In the genomic region with DNA sequence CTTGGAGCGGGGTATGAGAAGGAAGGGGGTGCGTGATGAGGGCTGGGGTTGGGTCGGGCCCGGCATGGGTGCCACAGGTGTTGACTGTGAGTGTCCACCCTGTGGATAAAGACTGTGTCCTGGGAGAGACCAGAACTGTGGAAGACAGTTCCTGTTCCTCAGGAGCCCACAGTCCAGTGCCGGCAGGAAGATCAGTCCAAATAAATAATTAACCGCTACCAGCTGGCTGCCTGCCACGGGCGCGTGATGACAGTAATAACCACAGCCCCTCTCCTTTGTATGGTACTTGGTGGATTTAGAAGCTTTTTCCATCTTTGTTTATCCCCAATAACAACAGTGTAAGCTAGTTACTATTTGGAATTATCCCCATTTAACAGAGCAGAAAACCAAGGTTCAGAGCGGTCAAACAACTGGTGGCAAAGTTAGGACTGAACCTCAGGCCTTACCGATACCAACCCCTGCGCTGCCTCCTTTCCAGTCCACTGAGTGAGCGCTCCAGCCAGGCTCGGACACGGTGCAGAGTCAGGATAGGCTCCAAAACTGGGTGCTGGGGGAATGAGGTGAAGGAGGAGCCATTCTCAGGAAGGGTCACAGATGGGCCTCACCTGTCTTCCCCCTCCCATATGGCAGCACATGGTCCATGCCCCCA, we compare ENCODE assay signal across 10 cellular contexts. TPM values are rescaled to one million over a fixed set of nuclear protein-coding genes. Genes with fewer than 3 reads are reported as not detected.
DNase-seq lines count a peak whose midpoint lies in the region; ATAC-seq and TF ChIP-seq lines count a peak whose summit lies in the region.
"Had no signal": no experiment of that assay in that cellular context is flagged by ENCODE, and none has a peak within 500 bp of the region (broad histone marks: within the 10 kb centered on the region; RNA-seq: fewer than 3 reads in every experiment).

No MANE protein-coding gene starts in this region.

- H3K27me3 ChIP-seq in body of pancreas = no peaks in the 10 kb centered on the region
- H3K27me3 ChIP-seq in right lobe of liver = no peaks in the 10 kb centered on the region
- no peaks in the 10 kb centered on the region for H3K27me3 ChIP-seq in tibial nerve

- no peak for TF ChIP-seq EP300 in tibial nerve (IDR thresholded peaks at IDR 0.05)

- TF ChIP-seq CTCF in body of pancreas (IDR thresholded peaks at IDR 0.05) (no peak), right lobe of liver (IDR thresholded peaks at IDR 0.05) (no peak), tibial nerve (IDR thresholded peaks at IDR 0.05) (no peak)

- H3K4me3 ChIP-seq in body of pancreas = no peak overlapping the region
- no peak overlapping the region for H3K4me3 ChIP-seq in right lobe of liver
- H3K4me3 ChIP-seq in tibial nerve = peak overlapping the region in 2 of 4 donors; percentile 5 to 14

- no peak overlapping the region for H3K27ac Mint-ChIP-seq in activated T-cell treated with anti-CD3 and anti-CD28 coated beads, Interleukin-2, amount 50 U/mL, for 72 hours
- H3K27ac Mint-ChIP-seq: nephron progenitor cell had no signal

- H3K27me3 Mint-ChIP-seq in activated T-cell treated with anti-CD3 and anti-CD28 coated beads, Interleukin-2, amount 50 U/mL, for 72 hours (ENCODE audit: low read depth) = peaks cover 8% of the 10 kb centered on the region

- no peak for TF ChIP-seq POLR2A in body of pancreas (IDR thresholded peaks at IDR 0.05)
- no peak for TF ChIP-seq POLR2A in right lobe of liver (IDR thresholded peaks at IDR 0.05)
- no peak for TF ChIP-seq POLR2A in tibial nerve (IDR thresholded peaks at IDR 0.05)

- H3K9me3 ChIP-seq in body of pancreas (no peaks in the 10 kb centered on the region), right lobe of liver (no peaks in the 10 kb centered on the region), tibial nerve (no peaks in the 10 kb centered on the region)

- no peaks in the 10 kb centered on the region for H3K9me3 Mint-ChIP-seq in activated T-cell treated with anti-CD3 and anti-CD28 coated beads, Interleukin-2, amount 50 U/mL, for 72 hours
- H3K9me3 Mint-ChIP-seq: nephron progenitor cell had no signal

- intact Hi-C loops in body of pancreas (cut with DNase I) (loop anchor here (10.0 kb wide), 1 partner anchor 111 kb away; no protein-coding TSS in a partner anchor), right lobe of liver (cut with DNase I) (no loop called here)

- WGBS in body of pancreas, 2 donors = 25 to 27% methylated on average over 15 of the region's 15 CpGs
- 22% methylated on average over 13 of the region's 15 CpGs for WGBS in right lobe of liver (ENCODE audit: insufficient coverage, low coverage, low lambda C conversion rate, missing lambda C conversion rate)
- WGBS in tibial nerve, 2 donors = 57 to 63% methylated on average over 15 of the region's 15 CpGs

- peak; percentile 2 for DNase-seq in NCI-H2171 treated with DMSO at 0.1 percent for 48 hours (lab: John Stamatoyannopoulos, UW)
- DNase-seq in NCI-H2171 (lab: John Stamatoyannopoulos, UW) = no peak
- peak; percentile 66 to 84 (median 70) for DNase-seq in body of pancreas
- peak; percentile 77 to 87 (median 80) for DNase-seq in right lobe of liver
- DNase-seq in tibial nerve (ENCODE audit: low spot score in 2 of 2) = peak in 1 of 2 donors; percentile 61
- DNase-seq in G401 (ENCODE audit: low spot score) = no peak
- no peak for DNase-seq in activated T-cell treated with anti-CD3 and anti-CD28 coated beads, Interleukin-2, amount 50 U/mL, for 72 hours
- DNase-seq in ureter (ENCODE audit: low spot score) = no peak
- DNase-seq: AML-193, nephron progenitor cell had no signal

- H3K36me3 ChIP-seq in body of pancreas (replicated peaks in 1 of 2; ENCODE audit: insufficient read depth in 1 of 2, low read depth in 2 of 2) (no peaks in the 10 kb centered on the region), right lobe of liver (no peaks in the 10 kb centered on the region), tibial nerve (no peaks in the 10 kb centered on the region)

- ATAC-seq in body of pancreas (no peak), right lobe of liver (peak; percentile 5 to 33 (median 9))
- ATAC-seq in activated T-cell treated with anti-CD3 and anti-CD28 coated beads, Interleukin-2, amount 50 U/mL, for 72 hours (replicated peaks in 1 of 2) = no peak

- H3K27ac ChIP-seq in body of pancreas (peak overlapping the region; percentile 13 to 97 (median 95)), right lobe of liver (peak overlapping the region; percentile 47 to 59 (median 59)), tibial nerve (peak overlapping the region; percentile 85 to 98 (median 93))

- H3K36me3 Mint-ChIP-seq in activated T-cell treated with anti-CD3 and anti-CD28 coated beads, Interleukin-2, amount 50 U/mL, for 72 hours (ENCODE audit: insufficient read depth in 2 of 2) = no peaks in the 10 kb centered on the region

- H3K4me1 ChIP-seq in body of pancreas (peaks cover 77% of the 10 kb centered on the region), right lobe of liver (peaks cover 0 to 70% (median 38%) of the 10 kb centered on the region in 4 donors), tibial nerve (peaks cover 12 to 81% (median 76%) of the 10 kb centered on the region in 4 donors)

- in situ Hi-C loops in G401 (cut with HindIII; ENCODE audit: low sequenced_read_pairs) = no loop called here

- no peak overlapping the region for H3K4me3 Mint-ChIP-seq in activated T-cell treated with anti-CD3 and anti-CD28 coated beads, Interleukin-2, amount 50 U/mL, for 72 hours
- H3K4me3 Mint-ChIP-seq: nephron progenitor cell had no signal

- peaks cover 16% of the 10 kb centered on the region for H3K4me1 Mint-ChIP-seq in activated T-cell treated with anti-CD3 and anti-CD28 coated beads, Interleukin-2, amount 50 U/mL, for 72 hours (ENCODE audit: low read depth)

RNA-seq across cellular contexts. Expression of a gene that starts 5.1 kb away (rescaled TPM):
- 10 to 100 TPM; 27.2 to 42.2 TPM for total RNA-seq in body of pancreas
- 10 to 100 TPM in 5 of 6 experiments, 1 to 10 TPM in 1; 9.9 to 22.8 (median 12.3) TPM for total RNA-seq in right lobe of liver
- 10 to 100 TPM; 65.5 to 88.2 (median 69.3) TPM for total RNA-seq in tibial nerve
- 2.3 and 5.0 TPM in 2 replicates for total RNA-seq in G401 (2014; rRNA removed; shearing (Covaris generic))
- 10 to 100 TPM; 30.6 to 37.8 TPM for total RNA-seq in activated T-cell treated with anti-CD3 and anti-CD28 coated beads, Interleukin-2, amount 50 U/mL, for 72 hours
- total RNA-seq in ureter = 107 TPM

Comparison
In these comparisons a context has a peak if more than half of its experiments do, and no peak if none do; other contexts are left out.
1. DNase-seq: peak in NCI-H2171 treated with DMSO at 0.1 percent for 48 hours (single experiment), body of pancreas (4 of 4) and right lobe of liver (3 of 3); none in NCI-H2171 (single experiment), G401 (single experiment), activated T-cell treated with anti-CD3 and anti-CD28 coated beads, Interleukin-2, amount 50 U/mL, for 72 hours (0 of 2) and ureter (single experiment).
2. ATAC-seq: peak in right lobe of liver (4 of 4); none in body of pancreas (single experiment) and activated T-cell treated with anti-CD3 and anti-CD28 coated beads, Interleukin-2, amount 50 U/mL, for 72 hours (0 of 2).
3. Peak in every context shown above with its lines, with median percentiles within 50 percentile points of each other: H3K27ac ChIP-seq.